2 cellular contexts compared by ENCODE assay signal in the genomic region with DNA sequence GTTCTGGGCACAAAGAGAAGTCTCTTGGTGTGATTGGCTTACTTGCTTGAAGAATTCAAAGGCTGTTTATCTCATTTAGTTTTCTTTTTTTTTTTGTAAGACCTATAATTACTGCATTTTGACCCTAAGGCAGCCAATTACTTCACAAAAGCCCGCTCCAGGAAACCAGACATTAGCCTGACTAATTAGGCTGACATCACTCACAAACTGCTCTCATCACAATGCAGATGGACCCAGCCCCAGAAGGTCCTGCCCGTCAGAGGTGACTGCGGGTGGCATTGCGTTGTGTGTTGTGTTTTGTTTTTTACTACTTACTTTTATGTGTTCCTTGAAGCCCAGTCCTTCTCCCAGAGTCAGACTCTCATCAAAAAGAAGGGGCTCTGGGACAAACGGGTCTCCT.
TF ChIP-seq lines count a peak whose summit lies in the region.

No MANE protein-coding gene starts in this region.

TF ChIP-seq in SK-N-SH, 30 proteins besides CTCF, POLR2A, EP300 and RAD21 (continued from another document):
- TF ChIP-seq, protein P1, sequence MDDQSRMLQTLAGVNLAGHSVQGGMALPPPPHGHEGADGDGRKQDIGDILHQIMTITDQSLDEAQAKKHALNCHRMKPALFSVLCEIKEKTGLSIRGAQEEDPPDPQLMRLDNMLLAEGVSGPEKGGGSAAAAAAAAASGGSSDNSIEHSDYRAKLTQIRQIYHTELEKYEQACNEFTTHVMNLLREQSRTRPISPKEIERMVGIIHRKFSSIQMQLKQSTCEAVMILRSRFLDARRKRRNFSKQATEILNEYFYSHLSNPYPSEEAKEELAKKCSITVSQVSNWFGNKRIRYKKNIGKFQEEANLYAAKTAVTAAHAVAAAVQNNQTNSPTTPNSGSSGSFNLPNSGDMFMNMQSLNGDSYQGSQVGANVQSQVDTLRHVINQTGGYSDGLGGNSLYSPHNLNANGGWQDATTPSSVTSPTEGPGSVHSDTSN (IDR thresholded peaks at IDR 0.05) = no peak
- TF ChIP-seq YY1 (IDR thresholded peaks at IDR 0.05; ENCODE audit: low read depth) (no peak), NFIC (IDR thresholded peaks at IDR 0.05; ENCODE audit: borderline replicate concordance) (no peak), RCOR1 (IDR thresholded peaks at IDR 0.05; ENCODE audit: low read length) (no peak)

TF ChIP-seq in SK-N-SH treated with all-trans-retinoic acid at 6 μM for 48 hours, 23 proteins besides CTCF, POLR2A, EP300 and RAD21 (continued from another document):
- TF ChIP-seq, protein P2, sequence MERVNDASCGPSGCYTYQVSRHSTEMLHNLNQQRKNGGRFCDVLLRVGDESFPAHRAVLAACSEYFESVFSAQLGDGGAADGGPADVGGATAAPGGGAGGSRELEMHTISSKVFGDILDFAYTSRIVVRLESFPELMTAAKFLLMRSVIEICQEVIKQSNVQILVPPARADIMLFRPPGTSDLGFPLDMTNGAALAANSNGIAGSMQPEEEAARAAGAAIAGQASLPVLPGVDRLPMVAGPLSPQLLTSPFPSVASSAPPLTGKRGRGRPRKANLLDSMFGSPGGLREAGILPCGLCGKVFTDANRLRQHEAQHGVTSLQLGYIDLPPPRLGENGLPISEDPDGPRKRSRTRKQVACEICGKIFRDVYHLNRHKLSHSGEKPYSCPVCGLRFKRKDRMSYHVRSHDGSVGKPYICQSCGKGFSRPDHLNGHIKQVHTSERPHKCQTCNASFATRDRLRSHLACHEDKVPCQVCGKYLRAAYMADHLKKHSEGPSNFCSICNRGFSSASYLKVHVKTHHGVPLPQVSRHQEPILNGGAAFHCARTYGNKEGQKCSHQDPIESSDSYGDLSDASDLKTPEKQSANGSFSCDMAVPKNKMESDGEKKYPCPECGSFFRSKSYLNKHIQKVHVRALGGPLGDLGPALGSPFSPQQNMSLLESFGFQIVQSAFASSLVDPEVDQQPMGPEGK (CRISPR knock-in tag; IDR thresholded peaks at IDR 0.05; ENCODE audit: borderline replicate concordance) = no peak
- TF ChIP-seq ZNF70 (CRISPR knock-in tag; IDR thresholded peaks at IDR 0.05) (no peak), ESRRG (CRISPR knock-in tag; IDR thresholded peaks at IDR 0.05) (no peak)
